In genomic region chr7:13099197-13099795, GRCh38 we compare ENCODE assay signal across 8 cellular contexts.
DNase-seq lines count a peak whose midpoint lies in the region; ATAC-seq, FAIRE-seq and TF ChIP-seq lines count a peak whose summit lies in the region.

No MANE protein-coding gene starts in this region.

- POLR2A ChIA-PET in HEK293T (lab: Yijun Ruan, JAX) = no interaction called here
- POLR2A ChIA-PET in HepG2 (lab: Yijun Ruan, JAX) = no interaction called here

- in situ Hi-C loops in HepG2 (cut with HindIII; ENCODE audit: extremely low pct_ligation_motif_present, low pct_unique_long_range_greater_than_20kb) = no loop called here

- H3K79me2 ChIP-seq in HepG2 (ENCODE audit: insufficient read depth, low read length) = no peaks in the 10 kb centered on the region

- no peak overlapping the region for H2AFZ ChIP-seq in HepG2 (ENCODE audit: low read length)

- BruUV-seq in HepG2 (replicated peaks; lab: Mats Ljungman, UMichigan) = no TSS peak

- TF ChIP-seq CTCF in HepG2 (CRISPR knock-in tag; IDR thresholded peaks at IDR 0.05) (no peak), WERI-Rb-1 (IDR thresholded peaks at IDR 0.05; ENCODE audit: low read depth, low read length) (no peak)

- 6% methylated on average over 5 of the region's 5 CpGs for WGBS in HepG2 (ENCODE audit: low lambda C conversion rate)

- H3K4me2 ChIP-seq in HepG2 (ENCODE audit: low read depth, low read length) = peak overlapping the region; percentile 5; the same call in 1 of the 2 replicates

- ATAC-seq in HepG2 = peak; percentile 82

- FAIRE-seq in RCC 7860 (lab: Jason Lieb, UNC) (no peak), HepG2 (lab: Jason Lieb, UNC) (peak; percentile 4)

- no peaks in the 10 kb centered on the region for H3K9me3 ChIP-seq in HepG2 (ENCODE audit: low read length)
- H3K9me3 ChIP-seq in WERI-Rb-1 (ENCODE audit: severe bottlenecking) = no peaks in the 10 kb centered on the region

- no peak overlapping the region for H3K9ac ChIP-seq in HepG2 (ENCODE audit: insufficient read depth, low read depth, low read length)

- peaks cover 7% of the 10 kb centered on the region for H3K4me1 ChIP-seq in HepG2 (ENCODE audit: insufficient read depth, low read length)

- TF ChIP-seq EP300 in HepG2 (IDR thresholded peaks at IDR 0.05; ENCODE audit: low read depth in 2 of 2, low read length in 2 of 2) = peak in 1 of 2 experiments; percentile 38; a peak in 1 of 4 replicates
- no peak for TF ChIP-seq EP300 in HepG2 (CRISPR knock-in tag; IDR thresholded peaks at IDR 0.05; ENCODE audit: borderline replicate concordance)

- H3K4me3 ChIP-seq in HepG2 (replicated peaks in 1 of 3; ENCODE audit: insufficient read depth in 1 of 3, low read depth in 2 of 3, low read length in 3 of 3) = no peak overlapping the region
- no peak overlapping the region for H3K4me3 ChIP-seq in WERI-Rb-1 (ENCODE audit: low read depth, low read length)

- H4K20me1 ChIP-seq in HepG2 (ENCODE audit: insufficient read depth, low read length) = no peaks in the 10 kb centered on the region

- peak; percentile 22 for DNase-seq in NCI-H510A treated with DMSO at 0.1 percent for 48 hours (lab: John Stamatoyannopoulos, UW)
- DNase-seq in NCI-H510A (lab: John Stamatoyannopoulos, UW) = no peak
- DNase-seq in HEK293T (ENCODE audit: extremely low spot score) = peak; percentile 8
- peak; percentile 62 for DNase-seq in RCC 7860 (ENCODE audit: low spot score)
- DNase-seq in HepG2 (ENCODE audit: low spot score) = peak; percentile 53
- no peak for DNase-seq in stimulated activated CD4-positive, alpha-beta T cell treated with anti-CD3 and anti-CD28 coated beads, Interleukin-4, amount 100 ng/mL, for 4 hours
- no peak for DNase-seq in NOMO-1 (lab: John Stamatoyannopoulos, UW; ENCODE audit: unreplicated experiment in 2 of 2)
- DNase-seq in WERI-Rb-1 = no peak

- H3K27me3 ChIP-seq in HepG2 (ENCODE audit: control insufficient read depth in 1 of 2, insufficient read depth in 2 of 2, low read length in 2 of 2) = no peaks in the 10 kb centered on the region
- no peaks in the 10 kb centered on the region for H3K27me3 ChIP-seq in WERI-Rb-1 (ENCODE audit: insufficient read depth, low read depth, severe bottlenecking)

- TF ChIP-seq RAD21 in HepG2 (CRISPR knock-in tag; IDR thresholded peaks at IDR 0.05) = no peak

- no peaks in the 10 kb centered on the region for H3K36me3 ChIP-seq in HepG2 (replicated peaks in 1 of 2; ENCODE audit: control insufficient read depth in 1 of 2, insufficient read depth in 2 of 2, low read length in 2 of 2)
- no peaks in the 10 kb centered on the region for H3K36me3 ChIP-seq in WERI-Rb-1

- H3K27ac ChIP-seq in HepG2 (ENCODE audit: extremely low read length, insufficient read depth, low read length) (no peak overlapping the region), WERI-Rb-1 (no peak overlapping the region)

- no peak for TF ChIP-seq POLR2A in HepG2 (IDR thresholded peaks at IDR 0.05; ENCODE audit: insufficient read depth in 1 of 2, low read depth in 2 of 2, low read length in 2 of 2)

- CTCF ChIA-PET in HEK293T (lab: Yijun Ruan, JAX) (no interaction called here), HepG2 (lab: Yijun Ruan, JAX; ENCODE audit: low intra/inter-chr PET ratio, low total read pairs) (no interaction called here)

- intact Hi-C loops in HepG2 (cut with micrococcal nuclease; ENCODE audit: unreplicated experiment) = loop anchor here (5.0 kb wide), 1 partner anchor 82 kb away; no protein-coding TSS in a partner anchor

TF ChIP-seq in HEK293T, 16 proteins besides CTCF, POLR2A, EP300 and RAD21:
- TF ChIP-seq, protein P1, sequence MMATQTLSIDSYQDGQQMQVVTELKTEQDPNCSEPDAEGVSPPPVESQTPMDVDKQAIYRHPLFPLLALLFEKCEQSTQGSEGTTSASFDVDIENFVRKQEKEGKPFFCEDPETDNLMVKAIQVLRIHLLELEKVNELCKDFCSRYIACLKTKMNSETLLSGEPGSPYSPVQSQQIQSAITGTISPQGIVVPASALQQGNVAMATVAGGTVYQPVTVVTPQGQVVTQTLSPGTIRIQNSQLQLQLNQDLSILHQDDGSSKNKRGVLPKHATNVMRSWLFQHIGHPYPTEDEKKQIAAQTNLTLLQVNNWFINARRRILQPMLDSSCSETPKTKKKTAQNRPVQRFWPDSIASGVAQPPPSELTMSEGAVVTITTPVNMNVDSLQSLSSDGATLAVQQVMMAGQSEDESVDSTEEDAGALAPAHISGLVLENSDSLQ (IDR thresholded peaks at IDR 0.05) = peak; percentile 63
- TF ChIP-seq HDGF (IDR thresholded peaks at IDR 0.05; ENCODE audit: borderline replicate concordance) = no peak
TF ChIP-seq in HEK293T: peak in this region for 1.

TF ChIP-seq in HepG2, 621 proteins besides CTCF, POLR2A, EP300 and RAD21 (continues in another document):
- peak; percentile 31; the same call in 1 of the 2 replicates for TF ChIP-seq ARID5B (CRISPR knock-in tag; IDR thresholded peaks at IDR 0.05)
- TF ChIP-seq KLF11 (CRISPR knock-in tag; IDR thresholded peaks at IDR 0.05) = no peak
- no peak for TF ChIP-seq ZNF83 (CRISPR knock-in tag; IDR thresholded peaks at IDR 0.05; ENCODE audit: borderline replicate concordance)
- TF ChIP-seq ZNF12 (CRISPR knock-in tag; IDR thresholded peaks at IDR 0.05) = peak; percentile 67
- no peak for TF ChIP-seq ZNF598 (CRISPR knock-in tag; IDR thresholded peaks at IDR 0.05; ENCODE audit: borderline replicate concordance)
- TF ChIP-seq AKNA (CRISPR knock-in tag; IDR thresholded peaks at IDR 0.05; ENCODE audit: borderline replicate concordance) = no peak
- peak; percentile 37; the same call in 1 of the 2 replicates for TF ChIP-seq SAP130 (CRISPR knock-in tag; IDR thresholded peaks at IDR 0.05; ENCODE audit: low read depth)
- peak; percentile 91 for TF ChIP-seq FOSL2 (CRISPR knock-in tag; IDR thresholded peaks at IDR 0.05)
- TF ChIP-seq ZNF24 (IDR thresholded peaks at IDR 0.05) = no peak

Comparison
In these comparisons a context has a peak if more than half of its experiments do, and no peak if none do; other contexts are left out.
1. DNase-seq: peak in NCI-H510A treated with DMSO at 0.1 percent for 48 hours (single experiment), HEK293T (single experiment), RCC 7860 (single experiment) and HepG2 (single experiment); none in NCI-H510A (single experiment), stimulated activated CD4-positive, alpha-beta T cell treated with anti-CD3 and anti-CD28 coated beads, Interleukin-4, amount 100 ng/mL, for 4 hours (0 of 2), NOMO-1 (0 of 2) and WERI-Rb-1 (single experiment).